Comparison of ENCODE assay signal across 8 cellular contexts in genomic region chr20:45138451-45139300, GRCh38. TPM values are rescaled to one million over a fixed set of nuclear protein-coding genes. Genes with fewer than 3 reads are reported as not detected.
A peak's percentile ranks its signal among the peaks of the same experiment; 100 is the strongest.
DNase-seq lines count a peak whose midpoint lies in the region; ATAC-seq and TF ChIP-seq lines count a peak whose summit lies in the region.

No MANE protein-coding gene starts in this region.

- peak; percentile 30 for DNase-seq in NCI-H748 (lab: John Stamatoyannopoulos, UW; ENCODE audit: unreplicated experiment)
- DNase-seq in NCI-H748 treated with DMSO at 0.1 percent for 48 hours (lab: John Stamatoyannopoulos, UW), result no peak
- DNase-seq in activated T-helper 1 cell treated with Interleukin-2 at 50 U/mL for 16 hours (ENCODE audit: low read depth), result peak; percentile 29
- DNase-seq in heart left ventricle, result peak in 4 of 5 donors; percentile 32 to 79 (median 36)
- no peak for DNase-seq in smooth muscle cell (lab: John Stamatoyannopoulos, UW; ENCODE audit: unreplicated experiment)

- no peaks in the 10 kb centered on the region for H4K20me1 ChIP-seq in OCI-LY1 (ENCODE audit: insufficient read depth, low read length)
- H4K20me1 ChIP-seq in smooth muscle cell (ENCODE audit: low read depth), result no peaks in the 10 kb centered on the region

- intact Hi-C loops in heart left ventricle (cut with DNase I), result loop anchor here in 1 of 10 donors (10.0 kb wide), 1 partner anchor 136 kb away; no protein-coding TSS in a partner anchor

- H3K4me2 ChIP-seq in OCI-LY1 (ENCODE audit: low read length) (peak overlapping the region; percentile 30; the same call in 1 of the 2 replicates), smooth muscle cell (no peak overlapping the region)

- no peaks in the 10 kb centered on the region for H3K4me1 ChIP-seq in OCI-LY1 (ENCODE audit: insufficient read depth, low read length, severe bottlenecking)
- H3K4me1 ChIP-seq in heart left ventricle, result no peaks in the 10 kb centered on the region
- H3K4me1 ChIP-seq in smooth muscle cell (ENCODE audit: low read depth), result no peaks in the 10 kb centered on the region

- WGBS in heart left ventricle, 4 donors, result 42 to 60% (median 42%) methylated on average over 15 to 22 of the region's 22 CpGs
- 51% methylated on average over 22 of the region's 22 CpGs for WGBS in smooth muscle cell (ENCODE audit: low lambda C conversion rate)

- H3K9me3 ChIP-seq in OCI-LY1 (ENCODE audit: low read length), result no peaks in the 10 kb centered on the region
- peaks cover 0 to 4% (median 0%) of the 10 kb centered on the region in 12 donors for H3K9me3 ChIP-seq in heart left ventricle
- H3K9me3 ChIP-seq in smooth muscle cell (replicated peaks; ENCODE audit: low read depth), result no peaks in the 10 kb centered on the region

- TF ChIP-seq POLR2A in heart left ventricle (IDR thresholded peaks at IDR 0.05), result no peak

- no peaks in the 10 kb centered on the region for H3F3A ChIP-seq in OCI-LY1 (ENCODE audit: insufficient read depth, low read length)
- H3F3A ChIP-seq in smooth muscle cell (ENCODE audit: low read depth), result no peaks in the 10 kb centered on the region

- H3K36me3 ChIP-seq in OCI-LY1 (ENCODE audit: insufficient read depth, low read length), result no peaks in the 10 kb centered on the region
- H3K36me3 ChIP-seq in heart left ventricle, result no peaks in the 10 kb centered on the region
- H3K36me3 ChIP-seq in smooth muscle cell (ENCODE audit: low read depth), result no peaks in the 10 kb centered on the region

- no peaks in the 10 kb centered on the region for H3K9me2 ChIP-seq in OCI-LY1 (ENCODE audit: low read depth, low read length)

- ATAC-seq in heart left ventricle (peak in 1 of 4 donors; percentile 34), HG02678 (IDR thresholded peaks at IDR 0.05; ENCODE audit: unreplicated experiment) (no peak), HG03432 (IDR thresholded peaks at IDR 0.05; ENCODE audit: unreplicated experiment) (no peak)

- H3K27me3 ChIP-seq in OCI-LY1 (ENCODE audit: insufficient read depth, low read length), result no peaks in the 10 kb centered on the region
- H3K27me3 ChIP-seq in heart left ventricle, result peaks cover 0 to 24% (median 0%) of the 10 kb centered on the region in 9 donors
- peaks cover 11% of the 10 kb centered on the region for H3K27me3 ChIP-seq in smooth muscle cell (ENCODE audit: low read depth)

- no peak overlapping the region for H3K9ac ChIP-seq in OCI-LY1 (ENCODE audit: low read length)
- H3K9ac ChIP-seq in smooth muscle cell (ENCODE audit: low read depth), result no peak overlapping the region

- TF ChIP-seq CTCF in OCI-LY1 (IDR thresholded peaks at IDR 0.05; ENCODE audit: low read length) (peak; percentile 75), heart left ventricle (IDR thresholded peaks at IDR 0.05) (peak in 8 of 12 donors; percentile 8 to 47 (median 28)), smooth muscle cell (IDR thresholded peaks at IDR 0.05; ENCODE audit: borderline replicate concordance, insufficient read depth, poor library complexity, severe bottlenecking) (peak; percentile 64)

- H3K79me2 ChIP-seq in OCI-LY1 (ENCODE audit: insufficient read depth, low read length) (no peaks in the 10 kb centered on the region), smooth muscle cell (ENCODE audit: low read depth) (no peaks in the 10 kb centered on the region)

- H3K27ac ChIP-seq in OCI-LY1 (ENCODE audit: low read depth, low read length, poor library complexity, severe bottlenecking) (no peak overlapping the region), heart left ventricle (no peak overlapping the region), smooth muscle cell (ENCODE audit: low read depth) (no peak overlapping the region)

- peak overlapping the region; percentile 24 for H3K4me3 ChIP-seq in OCI-LY1 (ENCODE audit: low read depth, low read length, poor library complexity, severe bottlenecking)
- H3K4me3 ChIP-seq in heart left ventricle, result no peak overlapping the region
- no peak overlapping the region for H3K4me3 ChIP-seq in smooth muscle cell

- H2AFZ ChIP-seq in OCI-LY1 (ENCODE audit: low read length) (no peak overlapping the region), smooth muscle cell (ENCODE audit: low read depth) (no peak overlapping the region)

RNA-seq across cellular contexts. Expression of gene WFDC12, which starts 14.4 kb away (rescaled TPM):
- total RNA-seq in heart left ventricle (not detected), smooth muscle cell (not detected in 2 replicates)
- polyA plus RNA-seq in heart left ventricle (not detected), smooth muscle cell (not detected in 2 replicates)

RNA-seq across cellular contexts. Expression of gene WFDC5, which starts 23.7 kb away (rescaled TPM):
- total RNA-seq in heart left ventricle (not detected), smooth muscle cell (not detected in 2 replicates)
- polyA plus RNA-seq in heart left ventricle (not detected), smooth muscle cell (not detected in 2 replicates)

RNA-seq across cellular contexts. Expression of gene PI3, which starts 36.0 kb away (rescaled TPM):
- total RNA-seq in heart left ventricle, result under 1 TPM in 2 of 9 donors, not detected in 7; 0.55 to 0.97 TPM
- under 1 TPM in 1 of 2 donors, not detected in 1; 0.47 TPM for polyA plus RNA-seq in heart left ventricle
- not detected in 2 replicates for total RNA-seq in smooth muscle cell
- polyA plus RNA-seq in smooth muscle cell, result not detected in 2 replicates

RNA-seq across cellular contexts. Expression of gene KCNS1, which starts 37.7 kb away (rescaled TPM):
- total RNA-seq in heart left ventricle (under 1 TPM in 2 of 9 donors, not detected in 7; 0.07 to 0.38 TPM), smooth muscle cell (0.49 and 1.4 TPM in 2 replicates)
- polyA plus RNA-seq in heart left ventricle (under 1 TPM in 1 of 2 donors, not detected in 1; 0.14 TPM), smooth muscle cell (0.35 and 1.8 TPM in 2 replicates)

Comparison
In these comparisons a context has a peak if more than half of its experiments do, and no peak if none do; other contexts are left out.
1. DNase-seq: peak in NCI-H748 (single experiment), activated T-helper 1 cell treated with Interleukin-2 at 50 U/mL for 16 hours (single experiment) and heart left ventricle (4 of 5); none in NCI-H748 treated with DMSO at 0.1 percent for 48 hours (single experiment) and smooth muscle cell (single experiment).
2. Peak in every context shown above with its lines, with median percentiles within 50 percentile points of each other: CTCF ChIP-seq.